ENCODE assay signal across 3 cellular contexts in the genomic region with DNA sequence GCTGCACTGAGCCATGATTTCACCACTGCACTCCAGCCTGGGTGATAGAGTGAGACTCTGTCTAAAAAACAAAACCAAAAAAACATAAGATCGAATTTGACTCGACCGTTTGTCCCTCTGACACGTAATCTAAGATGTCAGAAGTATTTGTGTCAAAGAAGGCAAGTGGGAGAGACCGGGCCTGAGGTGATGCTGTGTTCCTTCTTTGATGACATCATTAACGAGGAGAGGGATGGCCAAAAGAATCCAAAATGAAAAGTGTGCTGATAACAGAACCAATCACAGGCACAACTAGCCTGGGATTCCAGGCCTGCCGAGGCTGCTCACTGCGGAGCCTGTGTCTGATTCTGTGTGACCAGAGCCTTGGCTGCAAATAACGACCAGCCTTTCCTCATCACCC. TPM values are rescaled to one million over a fixed set of nuclear protein-coding genes. Genes with fewer than 3 reads are reported as not detected.
"Had no signal": no experiment of that assay in that cellular context is flagged by ENCODE, and none has a peak within 500 bp of the region (broad histone marks: within the 10 kb centered on the region; RNA-seq: fewer than 3 reads in every experiment).

No MANE protein-coding gene starts in this region.

RNA-seq across cellular contexts. Expression of gene DPP6, which starts 52.9 kb away (rescaled TPM):
- total RNA-seq: GM23248, GM23338, HFFc6 had no signal
- polyA plus RNA-seq: GM23248, GM23338 had no signal
